Comparison of ENCODE assay signal across 15 cellular contexts in the genomic region with DNA sequence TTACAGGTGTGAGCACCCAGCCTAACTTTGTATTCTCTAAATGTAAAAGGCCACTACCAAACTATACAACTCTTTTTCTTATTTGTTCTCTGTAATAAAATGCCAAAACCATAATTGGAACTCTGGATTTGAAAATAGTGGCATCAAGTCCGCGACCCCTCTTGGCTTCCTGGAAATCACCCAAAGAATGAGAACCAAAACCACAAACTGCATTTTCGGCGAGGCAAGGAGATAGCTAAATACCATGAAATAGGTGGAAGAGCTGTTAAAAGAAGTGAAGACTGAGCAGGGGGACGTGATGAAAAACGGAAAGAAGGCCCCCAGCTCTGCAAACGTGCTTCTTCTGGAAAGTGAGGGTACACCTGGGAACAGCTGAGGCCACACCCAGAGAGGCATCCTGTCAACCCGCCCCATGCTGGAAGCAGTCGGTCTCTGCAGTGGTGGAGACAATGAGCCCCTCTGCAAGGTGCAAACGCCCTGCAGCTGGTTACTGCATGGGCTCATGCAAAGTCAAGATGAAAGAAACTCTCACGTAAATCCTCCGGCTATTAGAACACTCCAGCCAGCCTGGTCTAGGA. TPM values are rescaled to one million over a fixed set of nuclear protein-coding genes. Genes with fewer than 3 reads are reported as not detected.
DNase-seq lines count a peak whose midpoint lies in the region; ATAC-seq, FAIRE-seq and TF ChIP-seq lines count a peak whose summit lies in the region.
"Had no signal": no experiment of that assay in that cellular context is flagged by ENCODE, and none has a peak within 500 bp of the region (broad histone marks: within the 10 kb centered on the region; RNA-seq: fewer than 3 reads in every experiment).

No MANE protein-coding gene starts in this region.

- H3K9me3 ChIP-seq in KOPT-K1 (ENCODE audit: insufficient read depth, low read length, poor library complexity, severe bottlenecking) (no peaks in the 10 kb centered on the region), astrocyte (ENCODE audit: insufficient read depth, low read depth, low read length) (no peaks in the 10 kb centered on the region)
- H3K9me3 ChIP-seq: A549 had no signal

- H3K27me3 ChIP-seq in astrocyte (ENCODE audit: insufficient read depth, low read length): no peaks in the 10 kb centered on the region

- H3K4me3 Mint-ChIP-seq in activated CD4-positive, alpha-beta T cell treated with anti-CD3 and anti-CD28 coated beads, Interleukin-2, amount 10 ng/mL, durations not matched to agents 24 days and 14 days: peak overlapping the region; percentile 82
- no peak overlapping the region for H3K4me3 Mint-ChIP-seq in astrocyte (ENCODE audit: unreplicated experiment)
- peak overlapping the region; percentile 75 for H3K4me3 Mint-ChIP-seq in natural killer cell treated with Interleukin-12 subunit alpha and Interleukin-12 subunit beta and Interleukin-15 and Interleukin-18, amount 100 ng/mL, for 72 hours

- no peaks in the 10 kb centered on the region for H3K27me3 Mint-ChIP-seq in activated CD4-positive, alpha-beta T cell treated with anti-CD3 and anti-CD28 coated beads, Interleukin-2, amount 10 ng/mL, durations not matched to agents 24 days and 14 days
- H3K27me3 Mint-ChIP-seq in astrocyte (ENCODE audit: low read depth, unreplicated experiment): no peaks in the 10 kb centered on the region
- H3K27me3 Mint-ChIP-seq in natural killer cell treated with Interleukin-12 subunit alpha and Interleukin-12 subunit beta and Interleukin-15 and Interleukin-18, amount 100 ng/mL, for 72 hours: no peaks in the 10 kb centered on the region

- peak overlapping the region; percentile 75 for H3K27ac ChIP-seq in KOPT-K1 (ENCODE audit: low read depth, low read length, poor library complexity, severe bottlenecking)
- H3K27ac ChIP-seq in astrocyte (ENCODE audit: low read depth, low read length): no peak overlapping the region
- H3K27ac ChIP-seq: A549, parathyroid adenoma had no signal

- H3K79me2 ChIP-seq in astrocyte (ENCODE audit: insufficient read depth, low read length): peaks cover 77% of the 10 kb centered on the region

- no peak overlapping the region for H3K4me3 ChIP-seq in astrocyte (ENCODE audit: insufficient read depth, low read depth, low read length)
- H3K4me3 ChIP-seq: A549 had no signal

- H3K9me3 Mint-ChIP-seq in activated CD4-positive, alpha-beta T cell treated with anti-CD3 and anti-CD28 coated beads, Interleukin-2, amount 10 ng/mL, durations not matched to agents 24 days and 14 days: no peaks in the 10 kb centered on the region
- peaks cover 1% of the 10 kb centered on the region for H3K9me3 Mint-ChIP-seq in astrocyte (ENCODE audit: unreplicated experiment)
- no peaks in the 10 kb centered on the region for H3K9me3 Mint-ChIP-seq in natural killer cell treated with Interleukin-12 subunit alpha and Interleukin-12 subunit beta and Interleukin-15 and Interleukin-18, amount 100 ng/mL, for 72 hours

- peaks cover 60% of the 10 kb centered on the region for H3K4me1 Mint-ChIP-seq in activated CD4-positive, alpha-beta T cell treated with anti-CD3 and anti-CD28 coated beads, Interleukin-2, amount 10 ng/mL, durations not matched to agents 24 days and 14 days
- H3K4me1 Mint-ChIP-seq in astrocyte (ENCODE audit: low read depth, unreplicated experiment): peaks cover 17% of the 10 kb centered on the region
- peaks cover 66 to 80% of the 10 kb centered on the region in 2 donors for H3K4me1 Mint-ChIP-seq in natural killer cell treated with Interleukin-12 subunit alpha and Interleukin-12 subunit beta and Interleukin-15 and Interleukin-18, amount 100 ng/mL, for 72 hours (ENCODE audit: low read depth in 2 of 2)

- DNase-seq in activated CD4-positive, alpha-beta T cell treated with anti-CD3 and anti-CD28 coated beads, Interleukin-2, amount 10 ng/mL, durations not matched to agents 24 days and 14 days: peak; percentile 77
- no peak for DNase-seq in activated CD4-positive, alpha-beta T cell treated with anti-CD3 and anti-CD28 coated beads for 1 hour
- DNase-seq in astrocyte (ENCODE audit: low read depth) (peak; percentile 23), NCI-H748 treated with DMSO at 0.1 percent for 48 hours (lab: John Stamatoyannopoulos, UW) (no peak), hepatic stellate cell (ENCODE audit: low spot score) (no peak)
- no peak for DNase-seq in natural killer cell treated with Interleukin-12 subunit alpha and Interleukin-12 subunit beta and Interleukin-15 and Interleukin-18, amount 100 ng/mL, for 72 hours (ENCODE audit: low spot score)
- DNase-seq: activated CD4-positive, alpha-beta T cell treated with anti-CD3 and anti-CD28 coated beads, Interleukin-2, amount 50 U/mL, for 4 hours; amniotic stem cell; dermis blood vessel endothelial cell; NCI-H1105 had no signal

- intact Hi-C loops in activated CD4-positive, alpha-beta T cell treated with anti-CD3 and anti-CD28 coated beads, Interleukin-2, amount 10 ng/mL, durations not matched to agents 24 days and 14 days (cut with micrococcal nuclease): no loop called here

- TF ChIP-seq CTCF in astrocyte (IDR thresholded peaks at IDR 0.05; ENCODE audit: insufficient read depth, low read depth, low read length): no peak

- peaks cover 38% of the 10 kb centered on the region for H3K36me3 Mint-ChIP-seq in activated CD4-positive, alpha-beta T cell treated with anti-CD3 and anti-CD28 coated beads, Interleukin-2, amount 10 ng/mL, durations not matched to agents 24 days and 14 days (ENCODE audit: low read depth)
- peaks cover 15% of the 10 kb centered on the region for H3K36me3 Mint-ChIP-seq in astrocyte (ENCODE audit: low read depth, unreplicated experiment)
- H3K36me3 Mint-ChIP-seq in natural killer cell treated with Interleukin-12 subunit alpha and Interleukin-12 subunit beta and Interleukin-15 and Interleukin-18, amount 100 ng/mL, for 72 hours: peaks cover 7% of the 10 kb centered on the region

- no peak for FAIRE-seq in astrocyte (lab: Jason Lieb, UNC)
- FAIRE-seq: A549 had no signal

- H3K36me3 ChIP-seq in KOPT-K1 (ENCODE audit: insufficient read depth, low read length): peaks cover 17% of the 10 kb centered on the region
- H3K36me3 ChIP-seq in astrocyte (ENCODE audit: insufficient read depth, low read length): no peaks in the 10 kb centered on the region

- peak overlapping the region; percentile 85 for H3K27ac Mint-ChIP-seq in activated CD4-positive, alpha-beta T cell treated with anti-CD3 and anti-CD28 coated beads, Interleukin-2, amount 10 ng/mL, durations not matched to agents 24 days and 14 days
- no peak overlapping the region for H3K27ac Mint-ChIP-seq in astrocyte (ENCODE audit: unreplicated experiment)
- peak overlapping the region; percentile 75 to 82 for H3K27ac Mint-ChIP-seq in natural killer cell treated with Interleukin-12 subunit alpha and Interleukin-12 subunit beta and Interleukin-15 and Interleukin-18, amount 100 ng/mL, for 72 hours

- no peak overlapping the region for H3K4me2 ChIP-seq in astrocyte (ENCODE audit: low read length)
- H3K4me2 ChIP-seq: A549 had no signal

- ATAC-seq in natural killer cell treated with Interleukin-12 subunit alpha and Interleukin-12 subunit beta and Interleukin-15 and Interleukin-18, amount 100 ng/mL, for 72 hours: peak in 1 of 2 donors; percentile 58
- no peak; the same call in 2 of the 3 replicates for ATAC-seq in SK-N-SH treated with all-trans-retinoic acid at 6 μM for 48 hours
- ATAC-seq: A549, Panc1 had no signal

- H4K20me1 ChIP-seq in astrocyte (ENCODE audit: insufficient read depth, low read length): peaks cover 72% of the 10 kb centered on the region

- H3K9ac ChIP-seq in astrocyte (ENCODE audit: low read length): no peak overlapping the region
- H3K9ac ChIP-seq: parathyroid adenoma had no signal

- no peak overlapping the region for H2AFZ ChIP-seq in astrocyte (ENCODE audit: low read depth, low read length)
- H2AFZ ChIP-seq: parathyroid adenoma had no signal

- H3K4me1 ChIP-seq in astrocyte (ENCODE audit: insufficient read depth, low read length): peaks cover 6% of the 10 kb centered on the region
- H3K4me1 ChIP-seq: A549, parathyroid adenoma had no signal

TF ChIP-seq in SK-N-SH treated with all-trans-retinoic acid at 6 μM for 48 hours, 23 proteins besides CTCF, POLR2A, EP300 and RAD21:
- TF ChIP-seq ZNF70 (CRISPR knock-in tag; IDR thresholded peaks at IDR 0.05) (no peak), ISL1 (CRISPR knock-in tag; IDR thresholded peaks at IDR 0.05) (no peak), ZNF8 (CRISPR knock-in tag; IDR thresholded peaks at IDR 0.05) (no peak), SNAI2 (CRISPR knock-in tag; IDR thresholded peaks at IDR 0.05) (no peak), ESRRG (CRISPR knock-in tag; IDR thresholded peaks at IDR 0.05) (no peak), ARNTL (CRISPR knock-in tag; IDR thresholded peaks at IDR 0.05; ENCODE audit: borderline replicate concordance, low read depth) (no peak)
- TF ChIP-seq, protein P1, sequence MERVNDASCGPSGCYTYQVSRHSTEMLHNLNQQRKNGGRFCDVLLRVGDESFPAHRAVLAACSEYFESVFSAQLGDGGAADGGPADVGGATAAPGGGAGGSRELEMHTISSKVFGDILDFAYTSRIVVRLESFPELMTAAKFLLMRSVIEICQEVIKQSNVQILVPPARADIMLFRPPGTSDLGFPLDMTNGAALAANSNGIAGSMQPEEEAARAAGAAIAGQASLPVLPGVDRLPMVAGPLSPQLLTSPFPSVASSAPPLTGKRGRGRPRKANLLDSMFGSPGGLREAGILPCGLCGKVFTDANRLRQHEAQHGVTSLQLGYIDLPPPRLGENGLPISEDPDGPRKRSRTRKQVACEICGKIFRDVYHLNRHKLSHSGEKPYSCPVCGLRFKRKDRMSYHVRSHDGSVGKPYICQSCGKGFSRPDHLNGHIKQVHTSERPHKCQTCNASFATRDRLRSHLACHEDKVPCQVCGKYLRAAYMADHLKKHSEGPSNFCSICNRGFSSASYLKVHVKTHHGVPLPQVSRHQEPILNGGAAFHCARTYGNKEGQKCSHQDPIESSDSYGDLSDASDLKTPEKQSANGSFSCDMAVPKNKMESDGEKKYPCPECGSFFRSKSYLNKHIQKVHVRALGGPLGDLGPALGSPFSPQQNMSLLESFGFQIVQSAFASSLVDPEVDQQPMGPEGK (CRISPR knock-in tag; IDR thresholded peaks at IDR 0.05; ENCODE audit: borderline replicate concordance): no peak

RNA-seq across cellular contexts. Expression of gene VPS26C, which starts 22.5 kb away (rescaled TPM):
- total RNA-seq in activated CD4-positive, alpha-beta T cell treated with anti-CD3 and anti-CD28 coated beads, Interleukin-2, amount 10 ng/mL, durations not matched to agents 24 days and 14 days: 52.8 and 60.0 TPM in 2 replicates
- 47.2 and 52.9 TPM in 2 replicates for total RNA-seq in astrocyte
- total RNA-seq in natural killer cell treated with Interleukin-12 subunit alpha and Interleukin-12 subunit beta and Interleukin-15 and Interleukin-18, amount 100 ng/mL, for 72 hours: 10 to 100 TPM; 62.0 to 87.0 TPM

Comparison
In these comparisons a context has a peak if more than half of its experiments do, and no peak if none do; other contexts are left out.
1. DNase-seq: peak in activated CD4-positive, alpha-beta T cell treated with anti-CD3 and anti-CD28 coated beads, Interleukin-2, amount 10 ng/mL, durations not matched to agents 24 days and 14 days (single experiment) and astrocyte (single experiment); none in activated CD4-positive, alpha-beta T cell treated with anti-CD3 and anti-CD28 coated beads for 1 hour (single experiment), natural killer cell treated with Interleukin-12 subunit alpha and Interleukin-12 subunit beta and Interleukin-15 and Interleukin-18, amount 100 ng/mL, for 72 hours (single experiment), NCI-H748 treated with DMSO at 0.1 percent for 48 hours (single experiment) and hepatic stellate cell (single experiment).